ENCODE assay signal across 19 cellular contexts in genomic region chr22:49768511-49768910, GRCh38. TPM values are rescaled to one million over a fixed set of nuclear protein-coding genes. Genes with fewer than 3 reads are reported as not detected.
DNase-seq lines count a peak whose midpoint lies in the region; ATAC-seq and TF ChIP-seq lines count a peak whose summit lies in the region.
"Had no signal": no experiment of that assay in that cellular context is flagged by ENCODE, and none has a peak within 500 bp of the region (broad histone marks: within the 10 kb centered on the region; RNA-seq: fewer than 3 reads in every experiment).

No MANE protein-coding gene starts in this region.

- no peaks in the 10 kb centered on the region for H3K27me3 ChIP-seq in WERI-Rb-1 (ENCODE audit: insufficient read depth, low read depth, severe bottlenecking)
- H3K27me3 ChIP-seq: esophagus muscularis mucosa had no signal

- no peak overlapping the region for H3K4me3 Mint-ChIP-seq in memory B cell
- H3K4me3 Mint-ChIP-seq in stimulated activated naive B cell treated with anti-CD40 and anti-IgM and Interleukin-4, amounts not matched to agents 10 μg/mL and 1 μg/mL and 100 μg/mL, for 72 hours: no peak overlapping the region
- H3K4me3 Mint-ChIP-seq: GM23338; stimulated activated effector memory CD8-positive, alpha-beta T cell treated with anti-CD3 and anti-CD28 coated beads, Interleukin-12 subunit alpha, Interleukin-12 subunit beta, amount 100 ng/mL, for 72 hours had no signal

- H3K27ac ChIP-seq in WERI-Rb-1: peak overlapping the region; percentile 48
- H3K27ac ChIP-seq: esophagus muscularis mucosa, neutrophil had no signal

- no peaks in the 10 kb centered on the region for H3K27me3 Mint-ChIP-seq in memory B cell
- no peaks in the 10 kb centered on the region for H3K27me3 Mint-ChIP-seq in stimulated activated naive B cell treated with anti-CD40 and anti-IgM and Interleukin-4, amounts not matched to agents 10 μg/mL and 1 μg/mL and 100 μg/mL, for 72 hours

- H3K9me3 ChIP-seq in WERI-Rb-1 (ENCODE audit: severe bottlenecking): peaks cover 4% of the 10 kb centered on the region
- H3K9me3 ChIP-seq: neutrophil had no signal

- no peak for ATAC-seq in memory B cell (ENCODE audit: low read depth)
- ATAC-seq in stimulated activated naive B cell treated with anti-CD40 and anti-IgM and Interleukin-4, amounts not matched to agents 10 μg/mL and 1 μg/mL and 100 μg/mL, for 72 hours (replicated peaks): no peak
- ATAC-seq in HG02981 (IDR thresholded peaks at IDR 0.05; ENCODE audit: unreplicated experiment): no peak
- ATAC-seq: GM12878; GM23338; stimulated activated effector memory CD8-positive, alpha-beta T cell treated with anti-CD3 and anti-CD28 coated beads, Interleukin-12 subunit alpha, Interleukin-12 subunit beta, amount 100 ng/mL, for 72 hours had no signal

- DNase-seq in activated naive CD4-positive, alpha-beta T cell treated with anti-CD3 and anti-CD28 coated beads, Interleukin-2, amount 50 U/mL, for 16 hours: peak; percentile 6
- no peak for DNase-seq in activated naive CD4-positive, alpha-beta T cell (lab: John Stamatoyannopoulos, UW)
- DNase-seq in WERI-Rb-1: no peak
- no peak for DNase-seq in memory B cell (ENCODE audit: low spot score in 2 of 2)
- DNase-seq in stimulated activated naive B cell treated with anti-CD40 and anti-IgM and Interleukin-4, amounts not matched to agents 10 μg/mL and 1 μg/mL and 100 μg/mL, for 72 hours: no peak
- DNase-seq in dermis blood vessel endothelial cell: no peak
- no peak for DNase-seq in pons (ENCODE audit: low spot score)
- DNase-seq: activated CD4-positive, alpha-beta T cell treated with anti-CD3 and anti-CD28 coated beads for 4 hours; activated naive CD4-positive, alpha-beta T cell treated with Interleukin-2 at 50 U/mL for 16 hours; effector memory CD4-positive, alpha-beta T cell; NCI-H1436; NCI-H524 treated with DMSO at 0.1 percent for 48 hours; SW 1271 had no signal

- peaks cover 16% of the 10 kb centered on the region for H3K36me3 ChIP-seq in WERI-Rb-1

- no peak overlapping the region for H3K4me3 ChIP-seq in WERI-Rb-1 (ENCODE audit: low read depth, low read length)
- H3K4me3 ChIP-seq: esophagus muscularis mucosa, GM12878, GM23338 had no signal

- peak overlapping the region; percentile 21 for H3K27ac Mint-ChIP-seq in memory B cell
- H3K27ac Mint-ChIP-seq in stimulated activated naive B cell treated with anti-CD40 and anti-IgM and Interleukin-4, amounts not matched to agents 10 μg/mL and 1 μg/mL and 100 μg/mL, for 72 hours: peak overlapping the region; percentile 21
- H3K27ac Mint-ChIP-seq: GM23338; stimulated activated effector memory CD8-positive, alpha-beta T cell treated with anti-CD3 and anti-CD28 coated beads, Interleukin-12 subunit alpha, Interleukin-12 subunit beta, amount 100 ng/mL, for 72 hours had no signal

- peaks cover 9% of the 10 kb centered on the region for H3K9me3 Mint-ChIP-seq in memory B cell
- H3K9me3 Mint-ChIP-seq in stimulated activated naive B cell treated with anti-CD40 and anti-IgM and Interleukin-4, amounts not matched to agents 10 μg/mL and 1 μg/mL and 100 μg/mL, for 72 hours: peaks cover 12 to 13% of the 10 kb centered on the region in 2 donors

- TF ChIP-seq CTCF in WERI-Rb-1 (IDR thresholded peaks at IDR 0.05; ENCODE audit: low read depth, low read length): no peak

- H3K4me1 Mint-ChIP-seq in memory B cell: no peaks in the 10 kb centered on the region
- peaks cover 0 to 2% of the 10 kb centered on the region in 2 donors for H3K4me1 Mint-ChIP-seq in stimulated activated naive B cell treated with anti-CD40 and anti-IgM and Interleukin-4, amounts not matched to agents 10 μg/mL and 1 μg/mL and 100 μg/mL, for 72 hours

- H3K36me3 Mint-ChIP-seq in memory B cell: peaks cover 6% of the 10 kb centered on the region
- peaks cover 18 to 24% of the 10 kb centered on the region in 2 donors for H3K36me3 Mint-ChIP-seq in stimulated activated naive B cell treated with anti-CD40 and anti-IgM and Interleukin-4, amounts not matched to agents 10 μg/mL and 1 μg/mL and 100 μg/mL, for 72 hours

RNA-seq across cellular contexts. Expression of gene BRD1, which starts 59.2 kb away (rescaled TPM):
- 34.2 and 39.0 TPM in 2 replicates for total RNA-seq in dermis blood vessel endothelial cell
